ENCODE assay signal across 24 cellular contexts in genomic region chr1:169156537-169156936, GRCh38. TPM values are rescaled to one million over a fixed set of nuclear protein-coding genes. Genes with fewer than 3 reads are reported as not detected.
DNase-seq lines count a peak whose midpoint lies in the region; ATAC-seq, FAIRE-seq and TF ChIP-seq lines count a peak whose summit lies in the region.
"Had no signal": no experiment of that assay in that cellular context is flagged by ENCODE, and none has a peak within 500 bp of the region (broad histone marks: within the 10 kb centered on the region; RNA-seq: fewer than 3 reads in every experiment).

No MANE protein-coding gene starts in this region.

- intact Hi-C loops in mucosa of descending colon (cut with DNase I, micrococcal nuclease): no loop called here

- H3K9me3 ChIP-seq in hepatocyte (ENCODE audit: low read depth) (no peaks in the 10 kb centered on the region), mucosa of descending colon (no peaks in the 10 kb centered on the region)
- H3K9me3 ChIP-seq: A549; BE2C; BLaER1 treated with 17β-estradiol and CSF1 and Interleukin-3, amounts not matched to agents 10 nM and 100 nM had no signal

- H3K9me2 ChIP-seq in hepatocyte (replicated peaks; ENCODE audit: insufficient read depth): no peaks in the 10 kb centered on the region

- ATAC-seq in mucosa of descending colon: peak; percentile 95
- no peak for ATAC-seq in activated T-cell treated with anti-CD3 and anti-CD28 coated beads, Interleukin-2, amount 50 U/mL, for 4 hours
- ATAC-seq: A549 had no signal

- no peaks in the 10 kb centered on the region for H3K36me3 ChIP-seq in hepatocyte (replicated peaks; ENCODE audit: insufficient read depth, low read depth)
- no peaks in the 10 kb centered on the region for H3K36me3 ChIP-seq in mucosa of descending colon (ENCODE audit: low read depth)
- H3K36me3 ChIP-seq: BE2C; BLaER1 treated with 17β-estradiol and CSF1 and Interleukin-3, amounts not matched to agents 10 nM and 100 nM had no signal

- H3K4me1 ChIP-seq in hepatocyte (ENCODE audit: insufficient read depth) (peaks cover 21% of the 10 kb centered on the region), mucosa of descending colon (ENCODE audit: low read depth) (peaks cover 10% of the 10 kb centered on the region)

- WGBS in hepatocyte (ENCODE audit: low lambda C conversion rate, missing lambda C conversion rate): 83% methylated on average over 3 of the region's 3 CpGs

- no peak for TF ChIP-seq CTCF in D721Med (IDR thresholded peaks at IDR 0.05; ENCODE audit: insufficient read depth, missing control alignments)
- TF ChIP-seq CTCF in hepatocyte (IDR thresholded peaks at IDR 0.05; ENCODE audit: poor library complexity): no peak
- TF ChIP-seq CTCF in mucosa of descending colon (IDR thresholded peaks at IDR 0.05): no peak

- H3K4me3 Mint-ChIP-seq in activated T-cell treated with anti-CD3 and anti-CD28 coated beads, Interleukin-2, amount 50 U/mL, for 4 hours: no peak overlapping the region
- H3K4me3 Mint-ChIP-seq: CD14-positive monocyte; CD4-positive, alpha-beta T cell; CD8-positive, alpha-beta memory T cell had no signal

- H2AFZ ChIP-seq in hepatocyte: no peak overlapping the region
- H2AFZ ChIP-seq: GM23248 had no signal

- FAIRE-seq in D721Med (lab: Jason Lieb, UNC): peak; percentile 48
- FAIRE-seq: A549, GM12891, GM18507, H1 had no signal

- H4K20me1 ChIP-seq in hepatocyte (ENCODE audit: insufficient read depth, poor library complexity, severe bottlenecking): no peaks in the 10 kb centered on the region
- H4K20me1 ChIP-seq: BLaER1 treated with 17β-estradiol and CSF1 and Interleukin-3, amounts not matched to agents 10 nM and 100 nM had no signal

- H3K4me1 Mint-ChIP-seq in activated T-cell treated with anti-CD3 and anti-CD28 coated beads, Interleukin-2, amount 50 U/mL, for 4 hours (ENCODE audit: low read depth): no peaks in the 10 kb centered on the region
- H3K4me1 Mint-ChIP-seq: CD14-positive monocyte; CD8-positive, alpha-beta memory T cell had no signal

- H3K27me3 ChIP-seq in hepatocyte: no peaks in the 10 kb centered on the region
- H3K27me3 ChIP-seq: BE2C; BLaER1 treated with 17β-estradiol and CSF1 and Interleukin-3, amounts not matched to agents 10 nM and 100 nM had no signal

- H3K27me3 Mint-ChIP-seq in activated T-cell treated with anti-CD3 and anti-CD28 coated beads, Interleukin-2, amount 50 U/mL, for 4 hours (ENCODE audit: low read depth): no peaks in the 10 kb centered on the region
- H3K27me3 Mint-ChIP-seq: CD4-positive, alpha-beta T cell; CD8-positive, alpha-beta memory T cell had no signal

- H3K79me2 ChIP-seq in hepatocyte: no peaks in the 10 kb centered on the region

- H3K36me3 Mint-ChIP-seq in activated T-cell treated with anti-CD3 and anti-CD28 coated beads, Interleukin-2, amount 50 U/mL, for 4 hours (ENCODE audit: insufficient read depth): peaks cover 4% of the 10 kb centered on the region
- H3K36me3 Mint-ChIP-seq: CD14-positive monocyte had no signal

- no peaks in the 10 kb centered on the region for H3K9me3 Mint-ChIP-seq in activated T-cell treated with anti-CD3 and anti-CD28 coated beads, Interleukin-2, amount 50 U/mL, for 4 hours
- H3K9me3 Mint-ChIP-seq: CD4-positive, alpha-beta T cell; CD8-positive, alpha-beta memory T cell had no signal

- H3K4me3 ChIP-seq in hepatocyte (no peak overlapping the region), mucosa of descending colon (no peak overlapping the region)
- H3K4me3 ChIP-seq: A549; BLaER1 treated with 17β-estradiol and CSF1 and Interleukin-3, amounts not matched to agents 10 nM and 100 nM; GM23248 had no signal

- H3K27ac ChIP-seq in hepatocyte: peak overlapping the region; percentile 37
- H3K27ac ChIP-seq: BLaER1 treated with 17β-estradiol and CSF1 and Interleukin-3, amounts not matched to agents 10 nM and 100 nM; GM23248 had no signal

- DNase-seq in D721Med (ENCODE audit: insufficient read length, low spot score): no peak
- DNase-seq in hepatocyte (ENCODE audit: low spot score): no peak
- DNase-seq in mucosa of descending colon: no peak
- DNase-seq in OCI-M2 (lab: John Stamatoyannopoulos, UW; ENCODE audit: unreplicated experiment): no peak
- no peak for DNase-seq in NCI-H226
- no peak for DNase-seq in activated T-cell treated with anti-CD3 and anti-CD28 coated beads, Interleukin-2, amount 50 U/mL, for 4 hours
- DNase-seq: 8988T; ACHN; AML-193; BE2C; CD4-positive, alpha-beta T cell; CD8-positive, alpha-beta memory T cell; DMS53; DMS79 treated with DMSO at 0.1 percent for 48 hours; GF-D8; GM23248; H7; HCEC 1CT had no signal

- H3K4me2 ChIP-seq in hepatocyte: no peak overlapping the region
- H3K4me2 ChIP-seq: A549; BLaER1 treated with 17β-estradiol and CSF1 and Interleukin-3, amounts not matched to agents 10 nM and 100 nM had no signal

RNA-seq across cellular contexts. Expression of gene ATP1B1, which starts 50.0 kb away (rescaled TPM):
- total RNA-seq in hepatocyte (362 and 379 TPM in 2 replicates), mucosa of descending colon (100 to 1,000 TPM; 342 to 860 (median 744) TPM)
- 123 and 128 TPM in 2 replicates for polyA plus RNA-seq in hepatocyte
- total RNA-seq in activated T-cell treated with anti-CD3 and anti-CD28 coated beads, Interleukin-2, amount 50 U/mL, for 4 hours: 10 to 100 TPM in 1 of 3 donors, 1 to 10 TPM in 2; 5.8 to 10.8 (median 6.2) TPM

Comparison
In these comparisons a context has a peak if more than half of its experiments do, and no peak if none do; other contexts are left out.
1. RNA of gene ATP1B1, which starts 50.0 kb away (total RNA-seq): 342 to 860 TPM in mucosa of descending colon and 362 to 379 TPM in hepatocyte; 5.8 to 10.8 TPM in activated T-cell treated with anti-CD3 and anti-CD28 coated beads, Interleukin-2, amount 50 U/mL, for 4 hours; every median in the first group is over 10 times any median in the second.